8 cellular contexts compared by ENCODE assay signal in genomic region chr2:95992102-95992501, GRCh38. TPM values are rescaled to one million over a fixed set of nuclear protein-coding genes. Genes with fewer than 3 reads are reported as not detected.
DNase-seq lines count a peak whose midpoint lies in the region; ATAC-seq, FAIRE-seq and TF ChIP-seq lines count a peak whose summit lies in the region.
"Not testable (repeated sequence)": the region's sequence is repeated elsewhere in the genome, so short reads cannot be mapped to it uniquely, and the experiment has no call there.

No MANE protein-coding gene starts in this region.

- H3K27ac ChIP-seq in WERI-Rb-1, result peak overlapping the region; percentile 86
- peak overlapping the region; percentile 64; the same call in 1 of the 3 replicates for H3K27ac ChIP-seq in K562 (ENCODE audit: extremely low read depth, low read depth, low read length)
- H3K27ac ChIP-seq in heart left ventricle, result peak overlapping the region; percentile 79 to 95 (median 92)
- peak overlapping the region; percentile 81 for H3K27ac ChIP-seq in thymus (ENCODE audit: low read depth)

- DNase-seq in WERI-Rb-1 (peak; percentile 30), heart left ventricle (peak in 1 of 5 donors; percentile 55), neural crest cell (ENCODE audit: low read depth, low spot score) (peak; percentile 21)
- DNase-seq in K562 (ENCODE audit: extremely low read depth in 1 of 4, low spot score in 3 of 4), result not testable (repeated sequence)

- in situ Hi-C loops in K562 (cut with MboI), result not testable (repeated sequence)

- H3K9me3 ChIP-seq in WERI-Rb-1 (ENCODE audit: severe bottlenecking); K562 (replicated peaks; ENCODE audit: control insufficient read depth, insufficient read depth, low read depth, low read length); heart left ventricle; thymus (ENCODE audit: control insufficient read depth): not testable (repeated sequence)

- TF ChIP-seq EP300 in K562 (IDR thresholded peaks at IDR 0.05; ENCODE audit: low read length), result not testable (repeated sequence)

- intact Hi-C loops in K562 (cut with micrococcal nuclease), result loop anchor here (5.0 kb wide), 1 partner anchor 515 kb away; the partner anchor contains the start of gene NEURL3
- intact Hi-C loops in heart left ventricle (cut with DNase I), result loop anchor here in 1 of 10 donors (5.0 kb wide), 1 partner anchor 180 kb away; no protein-coding TSS in a partner anchor

- H3K9me1 ChIP-seq in K562 (ENCODE audit: control insufficient read depth, insufficient read depth, low read length), result not testable (repeated sequence)

- not testable (repeated sequence) for TF ChIP-seq POLR2A in K562 (conservative IDR thresholded peaks at IDR 0.05); heart left ventricle (IDR thresholded peaks at IDR 0.05)

- not testable (repeated sequence) for H3K27me3 ChIP-seq in WERI-Rb-1 (ENCODE audit: insufficient read depth, low read depth, severe bottlenecking); K562 (ENCODE audit: control insufficient read depth in 2 of 2, insufficient read depth in 2 of 2, low read length in 2 of 2); heart left ventricle; thymus (ENCODE audit: control insufficient read depth, insufficient read depth)

- POLR2A ChIA-PET in K562 (lab: Yijun Ruan, JAX), result interaction anchor here (1.0 kb wide), 1 partner anchor 517 kb away, joined by 5 read pairs; no protein-coding TSS in a partner anchor

- H3K27me3 Mint-ChIP-seq in neural crest cell (ENCODE audit: low read depth), result peaks cover 32% of the 10 kb centered on the region

- FAIRE-seq in K562 (lab: Jason Lieb, UNC), result not testable (repeated sequence)

- H3K4me3 ChIP-seq in WERI-Rb-1 (ENCODE audit: low read depth, low read length), result peak overlapping the region; percentile 58
- peak overlapping the region; percentile 42 for H3K4me3 ChIP-seq in K562
- H3K4me3 ChIP-seq in heart left ventricle, result peak overlapping the region; percentile 47 to 97 (median 67)
- peak overlapping the region; percentile 59 for H3K4me3 ChIP-seq in thymus (ENCODE audit: low read length)

- not testable (repeated sequence) for TF ChIP-seq CTCF in WERI-Rb-1 (IDR thresholded peaks at IDR 0.05; ENCODE audit: low read depth, low read length); K562 (IDR thresholded peaks at IDR 0.05 in 2 of 3, conservative IDR thresholded peaks at IDR 0.05 in 1 of 3; ENCODE audit: insufficient read depth in 2 of 3, low read depth in 1 of 3, low read length in 3 of 3); neural crest cell (conservative IDR thresholded peaks at IDR 0.05)
- TF ChIP-seq CTCF in heart left ventricle (IDR thresholded peaks at IDR 0.05), result peak in 1 of 12 donors; percentile 19

- H3K27ac Mint-ChIP-seq in neural crest cell (ENCODE audit: unreplicated experiment), result not testable (repeated sequence)

- peak overlapping the region; percentile 79 for H3K4me3 Mint-ChIP-seq in neural crest cell

- H3K4me1 Mint-ChIP-seq in neural crest cell, result peaks cover 10% of the 10 kb centered on the region

- peaks cover 17% of the 10 kb centered on the region for H3K79me2 ChIP-seq in K562 (ENCODE audit: control insufficient read depth, insufficient read depth, low read length)

- H3K9me3 Mint-ChIP-seq in neural crest cell, result not testable (repeated sequence)

- H4K20me1 ChIP-seq in K562 (replicated peaks; ENCODE audit: control insufficient read depth, insufficient read depth, low read length), result not testable (repeated sequence)

- H3K4me2 ChIP-seq in K562 (ENCODE audit: insufficient read depth, low read length), result peak overlapping the region; percentile 87; the same call in 1 of the 2 replicates

- peak; percentile 64 for ATAC-seq in GM18498 (IDR thresholded peaks at IDR 0.05; ENCODE audit: unreplicated experiment)
- ATAC-seq in GM21786 (IDR thresholded peaks at IDR 0.05; ENCODE audit: unreplicated experiment), result peak; percentile 59
- peak; percentile 62 for ATAC-seq in HG03432 (IDR thresholded peaks at IDR 0.05; ENCODE audit: unreplicated experiment)
- ATAC-seq in K562, result peak; percentile 82
- peak; percentile 26 to 82 (median 66) for ATAC-seq in heart left ventricle

- peak overlapping the region; percentile 65 to 93; a peak in 3 of 4 replicates for H3K9ac ChIP-seq in K562 (ENCODE audit: insufficient read depth in 1 of 2, low read depth in 2 of 2, low read length in 2 of 2)

- not testable (repeated sequence) for H3K36me3 Mint-ChIP-seq in neural crest cell (ENCODE audit: low read depth)

- 2% methylated on average over 8 of the region's 39 CpGs for WGBS in K562 (ENCODE audit: insufficient coverage, low coverage, missing lambda C conversion rate)
- 0 to 1% methylated on average over 16 to 18 of the region's 39 CpGs; no CpG with 5 or more reads in 2 of the 4 donors for WGBS in heart left ventricle, 4 donors
- 0% methylated on average over 14 of the region's 39 CpGs for WGBS in thymus

- H3K36me3 ChIP-seq in WERI-Rb-1; K562 (ENCODE audit: control insufficient read depth, insufficient read depth, low read length); heart left ventricle; thymus (ENCODE audit: control insufficient read depth, insufficient read depth): not testable (repeated sequence)

- CTCF ChIA-PET in K562 (lab: Yijun Ruan, JAX; ENCODE audit: low intra/inter-chr PET ratio), result interaction anchor here (0.6 to 3.1 kb wide), 5 partner anchors 104 to 517 kb away, joined by 3 to 39 read pairs (median 10); partner anchors contain the start of gene ADRA2B

- not testable (repeated sequence) for TF ChIP-seq RAD21 in K562 (CRISPR knock-in tag; conservative IDR thresholded peaks at IDR 0.05 in 1 of 2, IDR thresholded peaks at IDR 0.05 in 1 of 2)

- H2AFZ ChIP-seq in K562 (ENCODE audit: low read depth, low read length), result peak overlapping the region; percentile 89

- BruUV-seq in K562 (replicated peaks; lab: Mats Ljungman, UMichigan), result not testable (repeated sequence)

- not testable (repeated sequence) for H3K4me1 ChIP-seq in K562 (replicated peaks in 1 of 2; ENCODE audit: control insufficient read depth in 2 of 2, insufficient read depth in 2 of 2, low read length in 2 of 2); heart left ventricle; thymus (ENCODE audit: control insufficient read depth, insufficient read depth, low read length)

RNA-seq across cellular contexts. Expression of gene ANKRD36C, which starts 0.5 kb away (rescaled TPM):
- total RNA-seq in K562 (2011; cell fraction: chromatin; rRNA removed; ENCODE audit: low replicate concordance), result 118 and 313 TPM in 2 replicates
- total RNA-seq in K562 (2011; cell fraction: nucleolus; rRNA removed), result 51.0 and 71.8 TPM in 2 replicates
- total RNA-seq in K562 (2011; cell fraction: nucleoplasm; rRNA removed), result 102 and 124 TPM in 2 replicates
- total RNA-seq in K562 (2014; rRNA removed) (23.2 and 23.6 TPM in 2 replicates), K562 (2014; rRNA removed; fragmentation: Illumina TruSeq; extraction: Trizol) (44.4 and 45.3 TPM in 2 replicates), K562 (2015; rRNA removed; fragmentation: Illumina TruSeq; extraction: Trizol) (50.0 and 51.6 TPM in 2 replicates), K562 (2021) (26.4 and 26.6 TPM in 2 replicates), heart left ventricle (10 to 100 TPM in 2 of 9 donors, 1 to 10 TPM in 7; 4.5 to 17.7 (median 7.1) TPM), neural crest cell (43.5 and 46.2 TPM in 2 replicates)
- polyA plus RNA-seq in K562 (2011; rRNA removed) (10.6 and 11.9 TPM in 2 replicates), K562 (2014; fragmentation: Illumina TruSeq; extraction: Trizol) (6.7 and 7.3 TPM in 2 replicates), K562 (2014; fragmentation: Nextera tagmentation; extraction: Ambion mirVana) (10 to 100 TPM in 1 of 2 experiments, 1 to 10 TPM in 1; 4.4 to 11.9 TPM), K562 (2014; rRNA removed) (6.4 and 8.4 TPM in 2 replicates), heart left ventricle (1 to 10 TPM; 1.3 to 4.0 TPM), thymus (5.2 TPM)
- 1.2 and 1.7 TPM in 2 replicates for polyA plus RNA-seq in K562 (2011; cell fraction: cytosol; rRNA removed)
- polyA plus RNA-seq in K562 (2011; cell fraction: nucleus; rRNA removed), result 39.1 and 44.8 TPM in 2 replicates
- 5.6 and 7.4 TPM in 2 replicates for polyA plus RNA-seq in K562 (2012)
- 116 and 173 TPM in 2 replicates for polyA minus RNA-seq in K562 (2011; rRNA and poly(A)+ RNA removed)
- 10.6 and 15.7 TPM in 2 replicates for polyA minus RNA-seq in K562 (2011; cell fraction: cytosol; rRNA and poly(A)+ RNA removed)
- 179 and 403 TPM in 2 replicates for polyA minus RNA-seq in K562 (2011; cell fraction: nucleus; rRNA and poly(A)+ RNA removed)

RNA-seq across cellular contexts. Expression of gene GPAT2, which starts 42.6 kb away (rescaled TPM):
- 0.12 TPM in 2 replicates for total RNA-seq in K562 (2011; cell fraction: chromatin; rRNA removed; ENCODE audit: low replicate concordance)
- under 0.01 and 0.39 TPM in 2 replicates for total RNA-seq in K562 (2011; cell fraction: nucleolus; rRNA removed)
- not detected in 2 replicates for total RNA-seq in K562 (2011; cell fraction: nucleoplasm; rRNA removed)
- total RNA-seq in K562 (2014; rRNA removed) (0.14 and 0.33 TPM in 2 replicates), K562 (2014; rRNA removed; fragmentation: Illumina TruSeq; extraction: Trizol) (not detected in 2 replicates), K562 (2015; rRNA removed; fragmentation: Illumina TruSeq; extraction: Trizol) (0.11 and 0.38 TPM in 2 replicates), K562 (2021) (0.33 and 0.94 TPM in 2 replicates), heart left ventricle (10 to 100 TPM in 2 of 9 donors, 1 to 10 TPM in 7; 1.7 to 20.2 (median 5.5) TPM), neural crest cell (not detected in 2 replicates)
- polyA plus RNA-seq in K562 (2011; rRNA removed) (not detected in 2 replicates), K562 (2014; fragmentation: Illumina TruSeq; extraction: Trizol) (0.30 TPM in 2 replicates), K562 (2014; fragmentation: Nextera tagmentation; extraction: Ambion mirVana) (under 1 TPM in 1 of 2 experiments, not detected in 1; 0.01 TPM), K562 (2014; rRNA removed) (0.42 and 1.2 TPM in 2 replicates), heart left ventricle (1 to 10 TPM; 2.1 to 5.6 TPM), thymus (3.4 TPM)
- 0.03 and 0.25 TPM in 2 replicates for polyA plus RNA-seq in K562 (2011; cell fraction: cytosol; rRNA removed)
- 0.34 and 0.55 TPM in 2 replicates for polyA plus RNA-seq in K562 (2011; cell fraction: nucleus; rRNA removed)
- polyA plus RNA-seq in K562 (2012), result 0.33 and 1.1 TPM in 2 replicates
- polyA minus RNA-seq in K562 (2011; rRNA and poly(A)+ RNA removed), result not detected in 2 replicates
- not detected in 2 replicates for polyA minus RNA-seq in K562 (2011; cell fraction: cytosol; rRNA and poly(A)+ RNA removed)
- 0.11 and 0.94 TPM in 2 replicates for polyA minus RNA-seq in K562 (2011; cell fraction: nucleus; rRNA and poly(A)+ RNA removed)
